ENCODE assay signal across 8 cellular contexts in genomic region chr5:154447074-154447725, GRCh38. TPM values are rescaled to one million over a fixed set of nuclear protein-coding genes. Genes with fewer than 3 reads are reported as not detected.
DNase-seq lines count a peak whose midpoint lies in the region; ATAC-seq and TF ChIP-seq lines count a peak whose summit lies in the region.

No MANE protein-coding gene starts in this region.

- no peaks in the 10 kb centered on the region for H3K9me2 ChIP-seq in DOHH2 (replicated peaks; ENCODE audit: control insufficient read depth, low read length)

- peak overlapping the region; percentile 89 for H3K4me3 Mint-ChIP-seq in endodermal cell

- H4K20me1 ChIP-seq in DOHH2 (ENCODE audit: control insufficient read depth, insufficient read depth, low read depth, low read length): peaks cover 19% of the 10 kb centered on the region
- peaks cover 16% of the 10 kb centered on the region for H4K20me1 ChIP-seq in OCI-LY3 (ENCODE audit: insufficient read depth, low read length)

- H3K27ac ChIP-seq in DOHH2 (ENCODE audit: low read depth, low read length): no peak overlapping the region
- no peak overlapping the region for H3K27ac ChIP-seq in OCI-LY3 (ENCODE audit: low read length)
- no peak overlapping the region for H3K27ac ChIP-seq in endodermal cell (ENCODE audit: low read depth, low read length)
- H3K27ac ChIP-seq in ovary: peak overlapping the region; percentile 66 to 95

- peaks cover 38% of the 10 kb centered on the region for H3K36me3 ChIP-seq in DOHH2 (ENCODE audit: control insufficient read depth, low read length)
- H3K36me3 ChIP-seq in OCI-LY3 (replicated peaks; ENCODE audit: low read depth, low read length): peaks cover 8% of the 10 kb centered on the region
- H3K36me3 ChIP-seq in endodermal cell (ENCODE audit: control insufficient read depth, insufficient read depth, low read length): peaks cover 23% of the 10 kb centered on the region
- H3K36me3 ChIP-seq in ovary: no peaks in the 10 kb centered on the region

- peak overlapping the region; percentile 100 for H3K4me3 ChIP-seq in DOHH2 (ENCODE audit: low read length)
- H3K4me3 ChIP-seq in OCI-LY3 (ENCODE audit: low read length): peak overlapping the region; percentile 97
- peak overlapping the region; percentile 97 for H3K4me3 ChIP-seq in endodermal cell (ENCODE audit: low read length)
- H3K4me3 ChIP-seq in ovary: peak overlapping the region; percentile 99

- peaks cover 10% of the 10 kb centered on the region for H3K4me1 Mint-ChIP-seq in endodermal cell

- H3K4me1 ChIP-seq in DOHH2 (ENCODE audit: control insufficient read depth, low read length): peaks cover 38% of the 10 kb centered on the region
- peaks cover 14% of the 10 kb centered on the region; the same call in 1 of the 2 replicates for H3K4me1 ChIP-seq in OCI-LY3 (ENCODE audit: low read length)
- H3K4me1 ChIP-seq in endodermal cell (ENCODE audit: control insufficient read depth, insufficient read depth, low read length): peaks cover 3% of the 10 kb centered on the region
- H3K4me1 ChIP-seq in ovary (ENCODE audit: insufficient read depth): peaks cover 12% of the 10 kb centered on the region

- TF ChIP-seq CTCF in DOHH2 (IDR thresholded peaks at IDR 0.05; ENCODE audit: low read depth, low read length, poor library complexity, severe bottlenecking): no peak
- no peak for TF ChIP-seq CTCF in OCI-LY3 (IDR thresholded peaks at IDR 0.05; ENCODE audit: low read depth, low read length)
- TF ChIP-seq CTCF in endodermal cell (conservative IDR thresholded peaks at IDR 0.05): no peak
- no peak for TF ChIP-seq CTCF in ovary (IDR thresholded peaks at IDR 0.05)

- no peaks in the 10 kb centered on the region for H3K9me3 Mint-ChIP-seq in endodermal cell

- intact Hi-C loops in ovary (cut with DNase I): loop anchor here in 1 of 4 donors (5.0 kb wide), 1 partner anchor 310 kb away; the partner anchor contains the start of gene LARP1

- H3K9me3 ChIP-seq in DOHH2 (ENCODE audit: control insufficient read depth, insufficient read depth, low read length): no peaks in the 10 kb centered on the region
- no peaks in the 10 kb centered on the region for H3K9me3 ChIP-seq in OCI-LY3 (ENCODE audit: insufficient read depth, low read length)
- H3K9me3 ChIP-seq in endodermal cell (ENCODE audit: control insufficient read depth, low read length): no peaks in the 10 kb centered on the region
- H3K9me3 ChIP-seq in ovary: no peaks in the 10 kb centered on the region

- H3K79me2 ChIP-seq in DOHH2 (ENCODE audit: control insufficient read depth, low read length) (peaks cover 62% of the 10 kb centered on the region), OCI-LY3 (ENCODE audit: low read length) (peaks cover 36% of the 10 kb centered on the region)

- no peak for DNase-seq in endodermal cell
- DNase-seq in ovary: peak in 3 of 5 donors; percentile 10 to 37 (median 29)
- no peak for DNase-seq in hippocampal formation (lab: John Stamatoyannopoulos, UW)

- peaks cover 3% of the 10 kb centered on the region for H3K27me3 Mint-ChIP-seq in endodermal cell (ENCODE audit: insufficient read depth)

- H3K27me3 ChIP-seq in DOHH2 (ENCODE audit: control insufficient read depth, low read length): no peaks in the 10 kb centered on the region
- no peaks in the 10 kb centered on the region for H3K27me3 ChIP-seq in OCI-LY3 (ENCODE audit: low read depth, low read length)
- H3K27me3 ChIP-seq in endodermal cell (ENCODE audit: control insufficient read depth, insufficient read depth, low read length, poor library complexity, severe bottlenecking): no peaks in the 10 kb centered on the region
- no peaks in the 10 kb centered on the region for H3K27me3 ChIP-seq in ovary

- H3F3A ChIP-seq in DOHH2 (ENCODE audit: control insufficient read depth, insufficient read depth): no peaks in the 10 kb centered on the region

- no peak for TF ChIP-seq EP300 in ovary (IDR thresholded peaks at IDR 0.05)

- WGBS in endodermal cell (ENCODE audit: insufficient coverage in 1 of 2, insufficient read length in 1 of 2), 2 experiments: 0 to 6% methylated on average over 5 to 10 of the region's 10 CpGs
- WGBS in ovary, 3 donors: 1 to 4% (median 2%) methylated on average over 10 of the region's 10 CpGs

- H3K9ac ChIP-seq in OCI-LY3 (ENCODE audit: low read length): peak overlapping the region; percentile 79
- H3K9ac ChIP-seq in endodermal cell (ENCODE audit: extremely low read depth, low read length, poor library complexity, severe bottlenecking): no peak overlapping the region

- no peak overlapping the region for H3K27ac Mint-ChIP-seq in endodermal cell

- ATAC-seq in GM18870 (IDR thresholded peaks at IDR 0.05; ENCODE audit: unreplicated experiment) (no peak), HG02885 (IDR thresholded peaks at IDR 0.05; ENCODE audit: poor library complexity, unreplicated experiment) (no peak), HG02840 (IDR thresholded peaks at IDR 0.05; ENCODE audit: low FRiP score, unreplicated experiment) (no peak)

- H2AFZ ChIP-seq in OCI-LY3 (ENCODE audit: low read depth, low read length): no peak overlapping the region

- TF ChIP-seq POLR2A in ovary (IDR thresholded peaks at IDR 0.05): no peak

- H3K36me3 Mint-ChIP-seq in endodermal cell (ENCODE audit: low read depth): peaks cover 12% of the 10 kb centered on the region

- H3K4me2 ChIP-seq in DOHH2 (ENCODE audit: low read length) (peak overlapping the region; percentile 87), OCI-LY3 (ENCODE audit: low read length) (peak overlapping the region; percentile 93)

RNA-seq across cellular contexts. Expression of gene SAP30L, which starts 1.4 kb away (rescaled TPM):
- 10 to 100 TPM; 27.7 to 40.3 TPM for total RNA-seq in endodermal cell
- polyA plus RNA-seq in endodermal cell (2013, experiment 1 of 2): 43.4 TPM
- 44.9 TPM for polyA plus RNA-seq in endodermal cell (2013, experiment 2 of 2)
- 10 to 100 TPM; 18.7 to 63.1 (median 41.5) TPM for total RNA-seq in ovary
- polyA plus RNA-seq in ovary: 10 to 100 TPM; 23.1 to 58.2 TPM

RNA-seq across cellular contexts. Expression of gene HAND1, which starts 30.8 kb away (rescaled TPM):
- total RNA-seq in endodermal cell (not detected), ovary (not detected)
- 4.8 TPM for polyA plus RNA-seq in endodermal cell (2013, experiment 1 of 2)
- 3.4 TPM for polyA plus RNA-seq in endodermal cell (2013, experiment 2 of 2)
- not detected for polyA plus RNA-seq in ovary

Comparison
In these comparisons a context has a peak if more than half of its experiments do, and no peak if none do; other contexts are left out.
1. H3K27ac ChIP-seq: peak in ovary (2 of 2); none in DOHH2 (single experiment), OCI-LY3 (single experiment) and endodermal cell (single experiment).
2. DNase-seq: peak in ovary (3 of 5); none in endodermal cell (single experiment) and hippocampal formation (0 of 2).
3. Peak in every context shown above with its lines, with median percentiles within 50 percentile points of each other: H3K4me3 ChIP-seq.